25 cellular contexts compared by ENCODE assay signal in genomic region chr14:42079911-42080310, GRCh38.
"Had no signal": no experiment of that assay in that cellular context is flagged by ENCODE, and none has a peak within 500 bp of the region (broad histone marks: within the 10 kb centered on the region; RNA-seq: fewer than 3 reads in every experiment).

No MANE protein-coding gene starts in this region.

- H3K27me3 ChIP-seq: colonic mucosa, esophagus squamous epithelium, gastrocnemius medialis, heart right ventricle, left lung had no signal

- H3K27ac ChIP-seq: colonic mucosa, epithelial cell of prostate, esophagus squamous epithelium, gastrocnemius medialis, heart right ventricle, left lung, lower lobe of right lung had no signal

- H3K9me3 ChIP-seq: colonic mucosa, esophagus squamous epithelium, gastrocnemius medialis, heart right ventricle, lower lobe of right lung had no signal

- DNase-seq: colonic mucosa; cortex of kidney; effector CD8-positive, alpha-beta T cell; effector memory CD8-positive, alpha-beta T cell; endodermal cell; erythroblast; esophagus squamous epithelium; foreskin fibroblast; foreskin melanocyte; gastrocnemius medialis; glutamatergic neuron; head of caudate nucleus; heart right ventricle; hippocampal formation; left cardiac atrium; left lung; left ventricle myocardium superior; lower lobe of right lung; mesenchymal stem cell; mucosa of descending colon; naive B cell had no signal

- FAIRE-seq: islet of Langerhans, keratinocyte had no signal

- H3K4me3 ChIP-seq: colonic mucosa, esophagus squamous epithelium, gastrocnemius medialis, heart right ventricle, left lung, lower lobe of right lung, mucosa of descending colon had no signal

- H3K36me3 ChIP-seq: colonic mucosa, esophagus squamous epithelium, gastrocnemius medialis, heart right ventricle, left lung, lower lobe of right lung had no signal

- ATAC-seq: effector memory CD8-positive, alpha-beta T cell; esophagus mucosa; gastrocnemius medialis; heart right ventricle; left cardiac atrium; left lung; left ventricle myocardium superior; lower lobe of right lung; mucosa of descending colon had no signal

- H3K4me1 ChIP-seq: colonic mucosa, esophagus squamous epithelium, gastrocnemius medialis, heart right ventricle, left lung, lower lobe of right lung had no signal
